ENCODE assay signal across 1 cellular context in genomic region chr2:57987835-57988573, GRCh38.
TF ChIP-seq lines count a peak whose summit lies in the region.

No MANE protein-coding gene starts in this region.

TF ChIP-seq in GM12878, 131 proteins besides CTCF, POLR2A, EP300 and RAD21 (continued from another document):
- no peak for TF ChIP-seq REST (IDR thresholded peaks at IDR 0.05; ENCODE audit: low read depth, low read length)
- no peak for TF ChIP-seq SP1 (IDR thresholded peaks at IDR 0.05; ENCODE audit: low read depth, low read length)
- no peak for TF ChIP-seq SMC3 (IDR thresholded peaks at IDR 0.05; ENCODE audit: borderline replicate concordance, low read length)
- TF ChIP-seq ZBTB11 (CRISPR knock-in tag; IDR thresholded peaks at IDR 0.05): no peak
- no peak for TF ChIP-seq TCF12 (IDR thresholded peaks at IDR 0.05; ENCODE audit: low read depth, low read length)
- no peak for TF ChIP-seq CEBPZ (IDR thresholded peaks at IDR 0.05; ENCODE audit: low read depth, low read length)
- TF ChIP-seq E2F8 (IDR thresholded peaks at IDR 0.05; ENCODE audit: low read depth, partially characterized antibody): no peak
- no peak for TF ChIP-seq SMAD5 (IDR thresholded peaks at IDR 0.05; ENCODE audit: low read depth)
- no peak for TF ChIP-seq BCL3 (IDR thresholded peaks at IDR 0.05; ENCODE audit: borderline replicate concordance, insufficient read depth, low read depth, low read length, poor library complexity, severe bottlenecking)
- TF ChIP-seq ETV6 (conservative IDR thresholded peaks at IDR 0.05 in 1 of 2, IDR thresholded peaks at IDR 0.05 in 1 of 2; ENCODE audit: borderline replicate concordance in 1 of 2, low read depth in 1 of 2): no peak
- TF ChIP-seq ZNF217 (IDR thresholded peaks at IDR 0.05): no peak
- TF ChIP-seq FOXM1 (IDR thresholded peaks at IDR 0.05; ENCODE audit: low read depth, low read length): no peak
- no peak for TF ChIP-seq EGR1 (IDR thresholded peaks at IDR 0.05; ENCODE audit: borderline replicate concordance in 1 of 2, low read depth in 2 of 2, low read length in 2 of 2)
- TF ChIP-seq SREBF1 (IDR thresholded peaks at IDR 0.05; ENCODE audit: low read length): no peak
- TF ChIP-seq ATF7 (IDR thresholded peaks at IDR 0.05; ENCODE audit: low read depth): no peak
- TF ChIP-seq CEBPB (IDR thresholded peaks at IDR 0.05; ENCODE audit: borderline replicate concordance in 1 of 2, low read depth in 2 of 2, low read length in 2 of 2): no peak
- TF ChIP-seq ZNF24 (IDR thresholded peaks at IDR 0.05): no peak
- TF ChIP-seq CUX1 (IDR thresholded peaks at IDR 0.05; ENCODE audit: insufficient replicate concordance, low read depth, low read length): no peak
TF ChIP-seq in GM12878: peak in this region for 4.
